9 cellular contexts compared by ENCODE assay signal in genomic region chr14:90495357-90496276, GRCh38.
DNase-seq lines count a peak whose midpoint lies in the region; ATAC-seq, FAIRE-seq and TF ChIP-seq lines count a peak whose summit lies in the region.
"Had no signal": no experiment of that assay in that cellular context is flagged by ENCODE, and none has a peak within 500 bp of the region (broad histone marks: within the 10 kb centered on the region; RNA-seq: fewer than 3 reads in every experiment).

No MANE protein-coding gene starts in this region.

- FAIRE-seq in RCC 7860 (lab: Jason Lieb, UNC): no peak

- no peak for TF ChIP-seq CTCF in Calu3 (IDR thresholded peaks at IDR 0.05; ENCODE audit: unreplicated experiment)
- no peak for TF ChIP-seq CTCF in IMR-90 (conservative IDR thresholded peaks at IDR 0.05; ENCODE audit: low read depth, low read length)
- TF ChIP-seq CTCF in fibroblast of villous mesenchyme (IDR thresholded peaks at IDR 0.05; ENCODE audit: insufficient read depth, low read depth, low read length): no peak
- TF ChIP-seq CTCF in PC-9 (conservative IDR thresholded peaks at IDR 0.05): no peak

- dilution Hi-C loops in IMR-90 (cut with HindIII; ENCODE audit: low sequenced_read_pairs, unreplicated experiment): no loop called here

- H3K79me2 ChIP-seq in PC-9 (ENCODE audit: low read depth): no peaks in the 10 kb centered on the region

- H2BK120ac ChIP-seq in IMR-90 (ENCODE audit: low read depth, low read length): no peak overlapping the region

- peak; percentile 65 for DNase-seq in Calu3
- peak; percentile 75 for DNase-seq in IMR-90
- peak; percentile 46 for DNase-seq in activated CD4-positive, alpha-beta memory T cell treated with anti-CD3 and anti-CD28 coated beads for 36 hours
- DNase-seq in fibroblast of villous mesenchyme (ENCODE audit: low read depth): peak; percentile 73
- peak; percentile 9 to 22 for DNase-seq in stimulated activated CD4-positive, alpha-beta T cell treated with anti-CD3 and anti-CD28 coated beads, Interleukin-15, amount 100 ng/mL, for 48 hours (ENCODE audit: low read depth in 2 of 2)
- DNase-seq in NCI-H1694 treated with DMSO at 0.1 percent for 48 hours (lab: John Stamatoyannopoulos, UW): no peak
- DNase-seq in RCC 7860 (ENCODE audit: low spot score): no peak
- DNase-seq in PC-9: no peak

- no peaks in the 10 kb centered on the region for H3K9me3 Mint-ChIP-seq in Calu3 (ENCODE audit: low read depth, unreplicated experiment)
- H3K9me3 Mint-ChIP-seq in activated CD4-positive, alpha-beta memory T cell treated with anti-CD3 and anti-CD28 coated beads for 36 hours: no peaks in the 10 kb centered on the region

- no peak overlapping the region for H2BK20ac ChIP-seq in IMR-90 (ENCODE audit: low read depth, low read length)

- H3K4me1 ChIP-seq in IMR-90 (ENCODE audit: control insufficient read depth, insufficient read depth, low read length) (peaks cover 2% of the 10 kb centered on the region; the same call in 1 of the 2 replicates), PC-9 (replicated peaks; ENCODE audit: insufficient read depth) (no peaks in the 10 kb centered on the region)

- H2BK5ac ChIP-seq in IMR-90 (ENCODE audit: low read depth, low read length, poor library complexity, severe bottlenecking): no peak overlapping the region

- ATAC-seq in IMR-90 (ENCODE audit: low read depth): peak; percentile 87

- no peak overlapping the region for H3K4me3 Mint-ChIP-seq in Calu3 (ENCODE audit: low read depth, unreplicated experiment)
- H3K4me3 Mint-ChIP-seq in activated CD4-positive, alpha-beta memory T cell treated with anti-CD3 and anti-CD28 coated beads for 36 hours: no peak overlapping the region

- no peak overlapping the region for H4K5ac ChIP-seq in IMR-90 (ENCODE audit: low read depth, low read length)

- BruUV-seq in Calu3 (replicated peaks; lab: Mats Ljungman, UMichigan) (no TSS peak), IMR-90 (replicated peaks; lab: Mats Ljungman, UMichigan) (no TSS peak), PC-9 (replicated peaks; lab: Mats Ljungman, UMichigan) (no TSS peak)

- H3K27me3 ChIP-seq in IMR-90 (ENCODE audit: control insufficient read depth, insufficient read depth, low read length): peaks cover 7% of the 10 kb centered on the region
- H3K27me3 ChIP-seq in PC-9 (ENCODE audit: insufficient read depth, low read depth): no peaks in the 10 kb centered on the region
- H3K27me3 ChIP-seq: uterus had no signal

- intact Hi-C loops in Calu3 (cut with micrococcal nuclease; ENCODE audit: unreplicated experiment): no loop called here
- intact Hi-C loops in IMR-90 (cut with micrococcal nuclease): no loop called here
- intact Hi-C loops in activated CD4-positive, alpha-beta memory T cell treated with anti-CD3 and anti-CD28 coated beads for 36 hours (cut with micrococcal nuclease): no loop called here
- intact Hi-C loops in PC-9 (cut with micrococcal nuclease; ENCODE audit: unreplicated experiment): loop anchor here (1.0 kb wide), 1 partner anchor 15 kb away; no protein-coding TSS in a partner anchor

- no peak for TF ChIP-seq RAD21 in IMR-90 (IDR thresholded peaks at IDR 0.05; ENCODE audit: low read length)

- no peaks in the 10 kb centered on the region for H3K9me1 ChIP-seq in IMR-90 (ENCODE audit: insufficient read depth, low read length)

- H3K14ac ChIP-seq in IMR-90 (replicated peaks; ENCODE audit: low read depth, low read length): no peak overlapping the region

- TF ChIP-seq POLR2A in IMR-90 (IDR thresholded peaks at IDR 0.05; ENCODE audit: low read depth, low read length): no peak

- no peaks in the 10 kb centered on the region for H3K79me1 ChIP-seq in IMR-90 (ENCODE audit: low read depth in 1 of 2, low read length in 2 of 2)

- no peaks in the 10 kb centered on the region for H3K36me3 Mint-ChIP-seq in Calu3 (ENCODE audit: insufficient read depth, unreplicated experiment)
- H3K36me3 Mint-ChIP-seq in activated CD4-positive, alpha-beta memory T cell treated with anti-CD3 and anti-CD28 coated beads for 36 hours: no peaks in the 10 kb centered on the region

- H3K4me3 ChIP-seq in IMR-90 (ENCODE audit: insufficient read depth, low read depth, low read length) (no peak overlapping the region), fibroblast of villous mesenchyme (ENCODE audit: low read depth, low read length) (no peak overlapping the region), PC-9 (no peak overlapping the region)
- H3K4me3 ChIP-seq: uterus had no signal

- no peak overlapping the region for H2AK5ac ChIP-seq in IMR-90 (ENCODE audit: low read depth, low read length)

- H3K4me2 ChIP-seq in IMR-90 (ENCODE audit: low read depth, low read length) (no peak overlapping the region), PC-9 (no peak overlapping the region)

- H3K18ac ChIP-seq in IMR-90 (ENCODE audit: low read depth, low read length): no peak overlapping the region

- H3K27ac ChIP-seq in IMR-90 (ENCODE audit: insufficient read depth, low read length) (no peak overlapping the region), PC-9 (no peak overlapping the region)
- H3K27ac ChIP-seq: uterus had no signal

- no peak overlapping the region for H4K8ac ChIP-seq in IMR-90 (ENCODE audit: low read depth in 2 of 2, low read length in 2 of 2)

- H3K9ac ChIP-seq in IMR-90 (ENCODE audit: low read depth, low read length): no peak overlapping the region

- H2AFZ ChIP-seq in IMR-90 (replicated peaks; ENCODE audit: low read length, poor library complexity): no peak overlapping the region
- H2AFZ ChIP-seq in PC-9: no peak overlapping the region

- no peak overlapping the region for H2AK9ac ChIP-seq in IMR-90 (replicated peaks; ENCODE audit: low read depth, low read length, poor library complexity)

- POLR2A ChIA-PET in IMR-90 (lab: Charles Lee; ENCODE audit: unreplicated experiment) (no interaction called here), PC-9 (lab: Charles Lee; ENCODE audit: unreplicated experiment) (no interaction called here)
- POLR2A ChIA-PET in activated CD4-positive, alpha-beta memory T cell treated with anti-CD3 and anti-CD28 coated beads for 36 hours (lab: Charles Lee): no interaction called here

- H3K4ac ChIP-seq in IMR-90 (ENCODE audit: low read depth, low read length): no peak overlapping the region

- H3K36me3 ChIP-seq in IMR-90 (ENCODE audit: control insufficient read depth, insufficient read depth, low read length) (no peaks in the 10 kb centered on the region), PC-9 (ENCODE audit: low read depth) (no peaks in the 10 kb centered on the region)
- H3K36me3 ChIP-seq: uterus had no signal

- peaks cover 15% of the 10 kb centered on the region for H3K27me3 Mint-ChIP-seq in Calu3 (ENCODE audit: unreplicated experiment)
- H3K27me3 Mint-ChIP-seq in activated CD4-positive, alpha-beta memory T cell treated with anti-CD3 and anti-CD28 coated beads for 36 hours: peaks cover 10% of the 10 kb centered on the region

- H3K9me2 ChIP-seq in PC-9 (ENCODE audit: insufficient read depth): no peaks in the 10 kb centered on the region

- in situ Hi-C loops in IMR-90 (cut with MboI; ENCODE audit: low sequenced_read_pairs): no loop called here

- H4K20me1 ChIP-seq in IMR-90 (ENCODE audit: insufficient read depth, low read length) (no peaks in the 10 kb centered on the region), PC-9 (ENCODE audit: insufficient read depth) (no peaks in the 10 kb centered on the region)

- H3K56ac ChIP-seq in IMR-90 (ENCODE audit: extremely low read depth, insufficient read depth, low read length): no peak overlapping the region

- H3K23ac ChIP-seq in IMR-90 (ENCODE audit: low read depth, low read length): no peak overlapping the region

- H2BK15ac ChIP-seq in IMR-90 (ENCODE audit: low read depth, low read length): no peak overlapping the region

- CTCF ChIA-PET in Calu3 (lab: Charles Lee): no interaction called here
- CTCF ChIA-PET in IMR-90 (lab: Yijun Ruan, JAX): interaction anchor here (0.6 to 0.7 kb wide), 2 partner anchors 11 to 101 kb away, joined by 4 to 5 read pairs; no protein-coding TSS in a partner anchor
- CTCF ChIA-PET in activated CD4-positive, alpha-beta memory T cell treated with anti-CD3 and anti-CD28 coated beads for 36 hours (lab: Charles Lee): interaction anchor here (0.6 kb wide), 1 partner anchor 96 kb away, joined by 4 read pairs; no protein-coding TSS in a partner anchor
- CTCF ChIA-PET in PC-9 (lab: Charles Lee): no interaction called here

- H3K9me3 ChIP-seq in IMR-90 (ENCODE audit: control insufficient read depth, insufficient read depth, low read length) (no peaks in the 10 kb centered on the region), PC-9 (ENCODE audit: insufficient read depth, low read depth) (no peaks in the 10 kb centered on the region)
- H3K9me3 ChIP-seq: uterus had no signal

- WGBS in IMR-90 (ENCODE audit: extremely low coverage in 2 of 2, insufficient read length in 1 of 2), 2 experiments: 0% methylated on average over 5 of the region's 12 CpGs; no CpG with 5 or more reads in 1 of the 2 experiments

- H3K4me1 Mint-ChIP-seq in Calu3 (ENCODE audit: low read depth, unreplicated experiment): peaks cover 17% of the 10 kb centered on the region
- peaks cover 3% of the 10 kb centered on the region for H3K4me1 Mint-ChIP-seq in activated CD4-positive, alpha-beta memory T cell treated with anti-CD3 and anti-CD28 coated beads for 36 hours (ENCODE audit: low read depth)

- H3K27ac Mint-ChIP-seq in Calu3 (ENCODE audit: unreplicated experiment): no peak overlapping the region
- no peak overlapping the region for H3K27ac Mint-ChIP-seq in activated CD4-positive, alpha-beta memory T cell treated with anti-CD3 and anti-CD28 coated beads for 36 hours

- no peak overlapping the region for H4K91ac ChIP-seq in IMR-90 (ENCODE audit: insufficient read depth, low read depth, low read length)

- no peaks in the 10 kb centered on the region for H3F3A ChIP-seq in PC-9 (ENCODE audit: insufficient read depth, low read depth)

TF ChIP-seq in IMR-90, 13 proteins besides CTCF, POLR2A, EP300 and RAD21 (continues in another document):
- TF ChIP-seq NFE2L2 (IDR thresholded peaks at IDR 0.05; ENCODE audit: low read depth, low read length): no peak
- TF ChIP-seq MAZ (IDR thresholded peaks at IDR 0.05; ENCODE audit: borderline replicate concordance, low read depth, low read length): no peak
- TF ChIP-seq CEBPB (IDR thresholded peaks at IDR 0.05; ENCODE audit: low read depth, low read length): no peak
- TF ChIP-seq SMC3 (IDR thresholded peaks at IDR 0.05; ENCODE audit: low read depth, low read length): no peak
- TF ChIP-seq USF2 (IDR thresholded peaks at IDR 0.05; ENCODE audit: low read depth, low read length): no peak
- no peak for TF ChIP-seq RFX5 (IDR thresholded peaks at IDR 0.05; ENCODE audit: low read depth, low read length)
- TF ChIP-seq MXI1 (IDR thresholded peaks at IDR 0.05; ENCODE audit: borderline replicate concordance, low read depth, low read length): no peak
- no peak for TF ChIP-seq BHLHE40 (IDR thresholded peaks at IDR 0.05; ENCODE audit: low read depth, low read length)

Comparison
In these comparisons a context has a peak if more than half of its experiments do, and no peak if none do; other contexts are left out.
1. DNase-seq: peak in Calu3 (single experiment), IMR-90 (single experiment), activated CD4-positive, alpha-beta memory T cell treated with anti-CD3 and anti-CD28 coated beads for 36 hours (single experiment), fibroblast of villous mesenchyme (single experiment) and stimulated activated CD4-positive, alpha-beta T cell treated with anti-CD3 and anti-CD28 coated beads, Interleukin-15, amount 100 ng/mL, for 48 hours (2 of 2); none in NCI-H1694 treated with DMSO at 0.1 percent for 48 hours (single experiment), RCC 7860 (single experiment) and PC-9 (0 of 2).
2. CTCF ChIA-PET loops: an anchor here in IMR-90 (0.6 to 0.7 kb wide) and activated CD4-positive, alpha-beta memory T cell treated with anti-CD3 and anti-CD28 coated beads for 36 hours (0.6 kb wide); none called in Calu3 and PC-9.